Comparison of ENCODE assay signal across 7 cellular contexts in genomic region chr16:29943846-29944669, GRCh38. TPM values are rescaled to one million over a fixed set of nuclear protein-coding genes. Genes with fewer than 3 reads are reported as not detected.
A peak's percentile ranks its signal among the peaks of the same experiment; 100 is the strongest.
DNase-seq lines count a peak whose midpoint lies in the region; ATAC-seq and TF ChIP-seq lines count a peak whose summit lies in the region.

No MANE protein-coding gene starts in this region.

- H3K27me3 ChIP-seq in OCI-LY3 (ENCODE audit: low read depth, low read length), result no peaks in the 10 kb centered on the region
- H3K27me3 ChIP-seq in parathyroid adenoma (ENCODE audit: control insufficient read depth, insufficient read depth, low read length), result no peaks in the 10 kb centered on the region

- H3K79me2 ChIP-seq in OCI-LY3 (ENCODE audit: low read length) (no peaks in the 10 kb centered on the region), parathyroid adenoma (no peaks in the 10 kb centered on the region)

- no peaks in the 10 kb centered on the region for H4K20me1 ChIP-seq in OCI-LY3 (ENCODE audit: insufficient read depth, low read length)

- no peak overlapping the region for H2AFZ ChIP-seq in OCI-LY3 (ENCODE audit: low read depth, low read length)
- H2AFZ ChIP-seq in parathyroid adenoma, result peak overlapping the region; percentile 81

- DNase-seq in HFF-Myc (ENCODE audit: extremely low read depth, low read depth) (peak; percentile 98), epithelial cell of proximal tubule (ENCODE audit: low read depth) (peak; percentile 99)
- DNase-seq in activated CD4-positive, alpha-beta T cell treated with anti-CD3 and anti-CD28 coated beads for 4 hours, result no peak

- H3K36me3 ChIP-seq in OCI-LY3 (replicated peaks; ENCODE audit: low read depth, low read length), result no peaks in the 10 kb centered on the region
- H3K36me3 ChIP-seq in parathyroid adenoma (ENCODE audit: control insufficient read depth, insufficient read depth, low read length), result no peaks in the 10 kb centered on the region

- H3K4me1 ChIP-seq in OCI-LY3 (ENCODE audit: low read length) (no peaks in the 10 kb centered on the region; the same call in 1 of the 2 replicates), parathyroid adenoma (peaks cover 15% of the 10 kb centered on the region)

- 0 out of 2 replicates have a peak overlapping the region, but pooled peaks have one; percentile 6 for H3K4me3 ChIP-seq in HFF-Myc (replicated peaks; ENCODE audit: low read depth, low read length)
- H3K4me3 ChIP-seq in OCI-LY3 (ENCODE audit: low read length), result peak overlapping the region; percentile 44; the same call in 1 of the 2 replicates
- peak overlapping the region; percentile 47 for H3K4me3 ChIP-seq in epithelial cell of proximal tubule (ENCODE audit: low read depth, low read length)
- H3K4me3 ChIP-seq in parathyroid adenoma (ENCODE audit: low read depth, low read length), result no peak overlapping the region

- H3K27ac ChIP-seq in OCI-LY3 (ENCODE audit: low read length) (no peak overlapping the region), parathyroid adenoma (peak overlapping the region; percentile 83)

- H3K4me2 ChIP-seq in OCI-LY3 (ENCODE audit: low read length) (peak overlapping the region; percentile 28; the same call in 1 of the 2 replicates), parathyroid adenoma (ENCODE audit: low read length) (no peak overlapping the region)

- TF ChIP-seq CTCF in HFF-Myc (IDR thresholded peaks at IDR 0.05; ENCODE audit: low read depth, low read length, missing control alignments), result peak; percentile 28
- no peak for TF ChIP-seq CTCF in OCI-LY3 (IDR thresholded peaks at IDR 0.05; ENCODE audit: low read depth, low read length)
- TF ChIP-seq CTCF in epithelial cell of proximal tubule (conservative IDR thresholded peaks at IDR 0.05; ENCODE audit: low read depth, low read length), result peak; percentile 57
- TF ChIP-seq CTCF in parathyroid adenoma (IDR thresholded peaks at IDR 0.05), result no peak

- H3K9ac ChIP-seq in OCI-LY3 (ENCODE audit: low read length), result no peak overlapping the region
- no peak overlapping the region for H3K9ac ChIP-seq in parathyroid adenoma

- H3K9me3 ChIP-seq in OCI-LY3 (ENCODE audit: insufficient read depth, low read length) (no peaks in the 10 kb centered on the region), parathyroid adenoma (ENCODE audit: control insufficient read depth, low read length) (no peaks in the 10 kb centered on the region)

- ATAC-seq in GM19455 (IDR thresholded peaks at IDR 0.05; ENCODE audit: unreplicated experiment) (no peak), HG03097 (IDR thresholded peaks at IDR 0.05; ENCODE audit: low FRiP score, unreplicated experiment) (no peak)

RNA-seq across cellular contexts. Expression of gene TMEM219, which starts 17.8 kb away (rescaled TPM):
- total RNA-seq in epithelial cell of proximal tubule, result 92.1 and 139 TPM in 2 replicates

RNA-seq across cellular contexts. Expression of gene KCTD13, which starts 18.0 kb away (rescaled TPM):
- total RNA-seq in epithelial cell of proximal tubule, result 6.6 and 17.4 TPM in 2 replicates

RNA-seq across cellular contexts. Expression of gene TAOK2, which starts 29.6 kb away (rescaled TPM):
- total RNA-seq in epithelial cell of proximal tubule, result 31.6 and 31.9 TPM in 2 replicates

RNA-seq across cellular contexts. Expression of gene ASPHD1, which starts 43.8 kb away (rescaled TPM):
- 11.1 and 14.2 TPM in 2 replicates for total RNA-seq in epithelial cell of proximal tubule

RNA-seq across cellular contexts. Expression of gene SEZ6L2, which starts 44.7 kb away (rescaled TPM):
- total RNA-seq in epithelial cell of proximal tubule, result 2.2 and 12.8 TPM in 2 replicates

Comparison
In these comparisons a context has a peak if more than half of its experiments do, and no peak if none do; other contexts are left out.
1. DNase-seq: peak in HFF-Myc (single experiment) and epithelial cell of proximal tubule (single experiment); none in activated CD4-positive, alpha-beta T cell treated with anti-CD3 and anti-CD28 coated beads for 4 hours (0 of 2).
2. CTCF ChIP-seq: peak in HFF-Myc (single experiment) and epithelial cell of proximal tubule (single experiment); none in OCI-LY3 (single experiment) and parathyroid adenoma (single experiment).